ENCODE assay signal across 8 cellular contexts in genomic region chr2:218323526-218324472, GRCh38. TPM values are rescaled to one million over a fixed set of nuclear protein-coding genes. Genes with fewer than 3 reads are reported as not detected.
DNase-seq lines count a peak whose midpoint lies in the region; TF ChIP-seq lines count a peak whose summit lies in the region.

No MANE protein-coding gene starts in this region.

- no TSS peak for BruUV-seq in mammary epithelial cell (replicated peaks; lab: Mats Ljungman, UMichigan)

- H3K4me1 ChIP-seq in mammary epithelial cell (ENCODE audit: insufficient read depth, low read length) = peaks cover 9% of the 10 kb centered on the region

- WGBS in mammary epithelial cell (ENCODE audit: low coverage, missing lambda C conversion rate) = 11% methylated on average over 12 of the region's 24 CpGs

- H2AFZ ChIP-seq in mammary epithelial cell (ENCODE audit: low read depth, low read length) = peak overlapping the region; percentile 86

- dilution Hi-C loops in mammary epithelial cell (cut with HindIII; ENCODE audit: low sequenced_read_pairs) = no loop called here

- H3K9ac ChIP-seq in mammary epithelial cell (ENCODE audit: insufficient read depth, low read length) = no peak overlapping the region

- H3K36me3 ChIP-seq in mammary epithelial cell (ENCODE audit: insufficient read depth, low read length) = no peaks in the 10 kb centered on the region

- no peak for TF ChIP-seq CTCF in mammary epithelial cell (conservative IDR thresholded peaks at IDR 0.05 in 1 of 2, IDR thresholded peaks at IDR 0.05 in 1 of 2; ENCODE audit: extremely low read depth in 1 of 2, insufficient read depth in 1 of 2, low read depth in 1 of 2, low read length in 2 of 2)

- peak overlapping the region; percentile 40 to 53 (median 51) for H3K4me3 ChIP-seq in mammary epithelial cell (replicated peaks in 1 of 3; ENCODE audit: insufficient read depth in 1 of 3, low read depth in 2 of 3, low read length in 3 of 3)

- DNase-seq in NCI-H1417 (lab: John Stamatoyannopoulos, UW) (peak; percentile 11 to 48 (median 29)), NCI-H1417 treated with DMSO at 0.1 percent for 48 hours (lab: John Stamatoyannopoulos, UW) (no peak), NCI-H748 treated with DMSO at 0.1 percent for 48 hours (lab: John Stamatoyannopoulos, UW) (peak; percentile 48), mammary epithelial cell (peak; percentile 44), substantia nigra (lab: John Stamatoyannopoulos, UW) (peak in 3 of 49 donors; percentile 12 to 57 (median 13)), middle frontal gyrus (ENCODE audit: extremely low spot score, low spot score) (no peak), GM19238 (ENCODE audit: insufficient read length, low spot score) (no peak)

- no peak overlapping the region for H3K27ac ChIP-seq in mammary epithelial cell (ENCODE audit: insufficient read depth, low read depth, low read length)
- peak overlapping the region; percentile 57 for H3K27ac ChIP-seq in layer of hippocampus (ENCODE audit: low read depth, low read length)
- H3K27ac ChIP-seq in substantia nigra (ENCODE audit: low read depth, low read length, poor library complexity, severe bottlenecking) = peak overlapping the region; percentile 58

- intact Hi-C loops in mammary epithelial cell (cut with micrococcal nuclease) = no loop called here

- H4K20me1 ChIP-seq in mammary epithelial cell (ENCODE audit: insufficient read depth, low read length) = no peaks in the 10 kb centered on the region

- no peaks in the 10 kb centered on the region for H3K79me2 ChIP-seq in mammary epithelial cell (ENCODE audit: insufficient read depth, low read length)

- in situ Hi-C loops in mammary epithelial cell (cut with MboI; ENCODE audit: low sequenced_read_pairs in 2 of 2) = no loop called here

- no peaks in the 10 kb centered on the region for H3K9me3 ChIP-seq in mammary epithelial cell (replicated peaks; ENCODE audit: insufficient read depth, low read length)

- H3K4me2 ChIP-seq in mammary epithelial cell (ENCODE audit: insufficient read depth, low read depth, low read length) = peak overlapping the region; percentile 95

- CTCF ChIA-PET in mammary epithelial cell (lab: Charles Lee; ENCODE audit: low non-redundant PET) = no interaction called here

- no peaks in the 10 kb centered on the region for H3K27me3 ChIP-seq in mammary epithelial cell (ENCODE audit: insufficient read depth, low read length)
- no peaks in the 10 kb centered on the region for H3K27me3 ChIP-seq in layer of hippocampus (ENCODE audit: control insufficient read depth, insufficient read depth, low read length)

RNA-seq across cellular contexts. Expression of gene TMBIM1, which starts 31.5 kb away (rescaled TPM):
- total RNA-seq in mammary epithelial cell = 100 to 1,000 TPM; 260 to 312 TPM
- polyA plus RNA-seq in mammary epithelial cell = 349 TPM
- 644 TPM for polyA minus RNA-seq in mammary epithelial cell

RNA-seq across cellular contexts. Expression of gene CATIP, which starts 32.9 kb away (rescaled TPM):
- not detected for total RNA-seq in mammary epithelial cell
- not detected for polyA plus RNA-seq in mammary epithelial cell
- polyA minus RNA-seq in mammary epithelial cell = not detected

RNA-seq across cellular contexts. Expression of gene PNKD, which starts 53.5 kb away (rescaled TPM):
- total RNA-seq in mammary epithelial cell = 10 to 100 TPM; 15.7 to 29.8 TPM
- 33.4 TPM for polyA plus RNA-seq in mammary epithelial cell
- 61.1 TPM for polyA minus RNA-seq in mammary epithelial cell

RNA-seq across cellular contexts. Expression of gene AAMP, which starts 53.9 kb away (rescaled TPM):
- total RNA-seq in mammary epithelial cell = 10 to 100 TPM; 80.2 to 87.6 TPM
- 112 TPM for polyA plus RNA-seq in mammary epithelial cell
- 85.9 TPM for polyA minus RNA-seq in mammary epithelial cell

RNA-seq across cellular contexts. Expression of gene SLC11A1, which starts 58.3 kb away (rescaled TPM):
- total RNA-seq in mammary epithelial cell = under 1 TPM; 0.17 to 0.38 TPM
- 0.51 TPM for polyA plus RNA-seq in mammary epithelial cell
- not detected for polyA minus RNA-seq in mammary epithelial cell

Comparison
In these comparisons a context has a peak if more than half of its experiments do, and no peak if none do; other contexts are left out.
1. DNase-seq: peak in NCI-H1417 (3 of 3), NCI-H748 treated with DMSO at 0.1 percent for 48 hours (single experiment) and mammary epithelial cell (single experiment); none in NCI-H1417 treated with DMSO at 0.1 percent for 48 hours (single experiment), middle frontal gyrus (single experiment) and GM19238 (single experiment).